ENCODE assay signal across 24 cellular contexts in the genomic region with DNA sequence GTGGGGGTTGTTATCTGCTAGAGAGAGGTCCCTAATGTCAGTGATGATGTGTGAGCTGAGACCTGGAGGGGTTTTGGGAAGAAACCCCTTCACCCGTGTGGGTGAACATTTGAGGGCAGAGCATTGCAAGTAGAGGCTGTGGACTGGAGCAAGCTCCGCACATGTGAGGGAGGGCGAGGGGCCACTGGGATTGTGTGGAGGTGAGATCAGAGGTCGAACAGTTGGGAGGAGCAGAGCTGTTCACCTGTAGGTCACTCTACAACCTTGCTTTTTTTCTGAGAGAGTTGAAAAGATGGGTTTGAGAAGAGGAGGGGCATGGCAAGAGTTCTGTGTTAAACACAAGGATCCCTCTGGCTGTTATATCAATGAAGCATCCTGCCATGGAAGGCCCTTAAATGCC.
"Had no signal": no experiment of that assay in that cellular context is flagged by ENCODE, and none has a peak within 500 bp of the region (broad histone marks: within the 10 kb centered on the region; RNA-seq: fewer than 3 reads in every experiment).

No MANE protein-coding gene starts in this region.

- ATAC-seq: mucosa of descending colon; naive thymus-derived CD4-positive, alpha-beta T cell; natural killer cell treated with Interleukin-12 subunit alpha and Interleukin-12 subunit beta and Interleukin-15 and Interleukin-18, amount 100 ng/mL, for 72 hours; sciatic nerve; stimulated activated naive B cell treated with anti-CD40 and anti-IgM and Interleukin-4, amounts not matched to agents 10 μg/mL and 1 μg/mL and 100 μg/mL, for 72 hours; stimulated activated naive CD8-positive, alpha-beta T cell treated with anti-CD3 and anti-CD28 coated beads, Interleukin-15, Interleukin-2, amounts not matched to agents 100 U/mL and 50 U/mL, for 24 hours had no signal

- H3K27me3 ChIP-seq: hepatocyte, ovary, right atrium auricular region, stomach, testis, thyroid gland, transverse colon, upper lobe of left lung, vagina had no signal

- H3K4me3 ChIP-seq: hepatocyte, left ventricle myocardium inferior, lung, mucosa of descending colon, ovary, right atrium auricular region, skin epidermis, stomach, testis, thyroid gland, transverse colon, upper lobe of left lung, vagina had no signal

- H3K9me3 ChIP-seq: left ventricle myocardium inferior, mucosa of descending colon, ovary, right atrium auricular region, stomach, testis, thyroid gland, transverse colon, upper lobe of left lung, vagina had no signal

- DNase-seq: left ventricle myocardium inferior; midbrain; naive thymus-derived CD4-positive, alpha-beta T cell; ovary; stimulated activated CD4-positive, alpha-beta T cell treated with anti-CD3 and anti-CD28 coated beads, Interleukin-12 subunit alpha, Interleukin-12 subunit beta, amount 100 ng/mL, for 4 hours; stimulated activated CD4-positive, alpha-beta T cell treated with anti-CD3 and anti-CD28 coated beads, Interleukin-15, amount 100 ng/mL, for 24 hours; stimulated activated CD4-positive, alpha-beta T cell treated with anti-CD3 and anti-CD28 coated beads, Interleukin-2, amount 100 ng/mL, for 24 hours; stimulated activated CD4-positive, alpha-beta T cell treated with anti-CD3 and anti-CD28 coated beads, Interleukin-4, amount 100 ng/mL, for 1 hour; stimulated activated naive B cell treated with anti-CD40 and anti-IgM and Interleukin-4, amounts not matched to agents 10 μg/mL and 1 μg/mL and 100 μg/mL, for 72 hours; stimulated activated naive CD8-positive, alpha-beta T cell treated with anti-CD3 and anti-CD28 coated beads, Interleukin-15, Interleukin-2, amounts not matched to agents 100 U/mL and 50 U/mL, for 24 hours; stomach; upper lobe of left lung had no signal

- H3K27me3 Mint-ChIP-seq: naive thymus-derived CD4-positive, alpha-beta T cell; natural killer cell treated with Interleukin-12 subunit alpha and Interleukin-12 subunit beta and Interleukin-15 and Interleukin-18, amount 100 ng/mL, for 72 hours; progenitor cell of endocrine pancreas; stimulated activated naive B cell treated with anti-CD40 and anti-IgM and Interleukin-4, amounts not matched to agents 10 μg/mL and 1 μg/mL and 100 μg/mL, for 72 hours had no signal

- H3K27ac Mint-ChIP-seq: naive thymus-derived CD4-positive, alpha-beta T cell; natural killer cell treated with Interleukin-12 subunit alpha and Interleukin-12 subunit beta and Interleukin-15 and Interleukin-18, amount 100 ng/mL, for 72 hours; progenitor cell of endocrine pancreas; stimulated activated naive B cell treated with anti-CD40 and anti-IgM and Interleukin-4, amounts not matched to agents 10 μg/mL and 1 μg/mL and 100 μg/mL, for 72 hours had no signal

- H3K36me3 Mint-ChIP-seq: naive thymus-derived CD4-positive, alpha-beta T cell; natural killer cell treated with Interleukin-12 subunit alpha and Interleukin-12 subunit beta and Interleukin-15 and Interleukin-18, amount 100 ng/mL, for 72 hours; stimulated activated naive B cell treated with anti-CD40 and anti-IgM and Interleukin-4, amounts not matched to agents 10 μg/mL and 1 μg/mL and 100 μg/mL, for 72 hours had no signal

- H3K4me1 ChIP-seq: stomach, testis, thyroid gland, transverse colon, upper lobe of left lung, vagina had no signal

- H3K36me3 ChIP-seq: left ventricle myocardium inferior, ovary, right atrium auricular region, stomach, thyroid gland, transverse colon, upper lobe of left lung, vagina had no signal

- H3K4me1 Mint-ChIP-seq: naive thymus-derived CD4-positive, alpha-beta T cell had no signal

- H3K27ac ChIP-seq: hepatocyte, left ventricle myocardium inferior, ovary, right atrium auricular region, skin epidermis, stomach, testis, thyroid gland, transverse colon, upper lobe of left lung, vagina had no signal

- H2AFZ ChIP-seq: hepatocyte had no signal

- H3K79me2 ChIP-seq: hepatocyte had no signal

- H3K4me3 Mint-ChIP-seq: naive thymus-derived CD4-positive, alpha-beta T cell; natural killer cell treated with Interleukin-12 subunit alpha and Interleukin-12 subunit beta and Interleukin-15 and Interleukin-18, amount 100 ng/mL, for 72 hours; stimulated activated naive B cell treated with anti-CD40 and anti-IgM and Interleukin-4, amounts not matched to agents 10 μg/mL and 1 μg/mL and 100 μg/mL, for 72 hours had no signal

- H3K4me2 ChIP-seq: hepatocyte had no signal

- H3K9me3 Mint-ChIP-seq: stimulated activated naive B cell treated with anti-CD40 and anti-IgM and Interleukin-4, amounts not matched to agents 10 μg/mL and 1 μg/mL and 100 μg/mL, for 72 hours had no signal
